1 cellular context compared by ENCODE assay signal in genomic region chr21:42336065-42336464, GRCh38.
A peak's percentile ranks its signal among the peaks of the same experiment; 100 is the strongest.
TF ChIP-seq lines count a peak whose summit lies in the region.

No MANE protein-coding gene starts in this region.

TF ChIP-seq in H1, 55 proteins besides CTCF, POLR2A, EP300 and RAD21:
- 0 out of 2 replicates have a peak, but pooled peaks have one; percentile 17 for TF ChIP-seq TBP (IDR thresholded peaks at IDR 0.05; ENCODE audit: low read depth, low read length)
- no peak for TF ChIP-seq SIX5 (IDR thresholded peaks at IDR 0.05; ENCODE audit: low read depth, low read length)
- no peak for TF ChIP-seq RBBP5 (IDR thresholded peaks at IDR 0.05; ENCODE audit: borderline replicate concordance, low read depth, low read length)
- TF ChIP-seq, protein P1, sequence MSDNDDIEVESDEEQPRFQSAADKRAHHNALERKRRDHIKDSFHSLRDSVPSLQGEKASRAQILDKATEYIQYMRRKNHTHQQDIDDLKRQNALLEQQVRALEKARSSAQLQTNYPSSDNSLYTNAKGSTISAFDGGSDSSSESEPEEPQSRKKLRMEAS (IDR thresholded peaks at IDR 0.05) = peak; percentile 18; the same call in 1 of the 2 replicates
- peak; percentile 59 for TF ChIP-seq TEAD4 (IDR thresholded peaks at IDR 0.05; ENCODE audit: low read depth, low read length)
- 0 out of 2 replicates have a peak, but pooled peaks have one; percentile 7 for TF ChIP-seq POU5F1 (IDR thresholded peaks at IDR 0.05; ENCODE audit: low read depth, low read length)
- TF ChIP-seq CEBPB (IDR thresholded peaks at IDR 0.05; ENCODE audit: low read depth, low read length) = no peak
- no peak for TF ChIP-seq ZNF274 (IDR thresholded peaks at IDR 0.05; ENCODE audit: borderline replicate concordance, extremely low read depth, low read length)
- TF ChIP-seq CREB1 (IDR thresholded peaks at IDR 0.05) = no peak
- peak; percentile 41 for TF ChIP-seq ASH2L (IDR thresholded peaks at IDR 0.05; ENCODE audit: low read length)
- TF ChIP-seq YY1 (IDR thresholded peaks at IDR 0.05; ENCODE audit: low read depth, low read length) = 0 out of 2 replicates have a peak, but pooled peaks have one; percentile 8
- TF ChIP-seq TAF1 (IDR thresholded peaks at IDR 0.05; ENCODE audit: low read depth, low read length) = peak; percentile 54; the same call in 1 of the 2 replicates
- TF ChIP-seq PHF8 (conservative IDR thresholded peaks at IDR 0.05; ENCODE audit: low read depth, low read length) = no peak
- TF ChIP-seq, protein P2, sequence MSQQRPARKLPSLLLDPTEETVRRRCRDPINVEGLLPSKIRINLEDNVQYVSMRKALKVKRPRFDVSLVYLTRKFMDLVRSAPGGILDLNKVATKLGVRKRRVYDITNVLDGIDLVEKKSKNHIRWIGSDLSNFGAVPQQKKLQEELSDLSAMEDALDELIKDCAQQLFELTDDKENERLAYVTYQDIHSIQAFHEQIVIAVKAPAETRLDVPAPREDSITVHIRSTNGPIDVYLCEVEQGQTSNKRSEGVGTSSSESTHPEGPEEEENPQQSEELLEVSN (IDR thresholded peaks at IDR 0.05) = peak; percentile 39
- TF ChIP-seq POLR2AphosphoS5 (IDR thresholded peaks at IDR 0.05; ENCODE audit: low read depth, low read length) = peak; percentile 52; the same call in 1 of the 2 replicates
